In the genomic region with DNA sequence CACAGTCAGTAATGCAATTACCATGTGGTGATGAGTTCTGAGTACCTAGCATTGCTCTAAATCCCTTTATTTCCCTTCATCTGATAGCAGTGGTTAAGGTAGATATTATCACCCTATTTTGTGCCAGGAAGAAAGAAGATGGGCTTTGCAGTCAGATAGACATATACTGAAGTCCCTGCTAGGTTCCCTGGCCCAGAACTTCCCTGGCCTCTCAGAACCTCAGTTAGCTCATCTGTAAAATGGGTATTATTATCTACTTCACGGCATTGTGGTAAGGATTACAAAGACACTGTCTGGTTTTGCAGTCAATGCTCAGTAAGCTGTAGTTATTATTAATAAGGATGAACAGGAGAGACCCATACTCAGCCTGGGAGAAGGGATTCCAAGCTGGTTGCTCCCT, we compare ENCODE assay signal across 21 cellular contexts. TPM values are rescaled to one million over a fixed set of nuclear protein-coding genes. Genes with fewer than 3 reads are reported as not detected.
DNase-seq lines count a peak whose midpoint lies in the region; ATAC-seq, FAIRE-seq and TF ChIP-seq lines count a peak whose summit lies in the region.
"Had no signal": no experiment of that assay in that cellular context is flagged by ENCODE, and none has a peak within 500 bp of the region (broad histone marks: within the 10 kb centered on the region; RNA-seq: fewer than 3 reads in every experiment).

No MANE protein-coding gene starts in this region.

- intact Hi-C loops in CD14-positive monocyte (cut with micrococcal nuclease), result no loop called here
- intact Hi-C loops in K562 (cut with micrococcal nuclease), result loop anchor here (10.0 kb wide), 1 partner anchor 97 kb away; no protein-coding TSS in a partner anchor
- intact Hi-C loops in posterior vena cava (cut with DNase I), result no loop called here

- no peak for TF ChIP-seq POLR2A in K562 (conservative IDR thresholded peaks at IDR 0.05)

- in situ Hi-C loops in K562 (cut with MboI), result no loop called here

- H3K9me3 Mint-ChIP-seq in CD14-positive monocyte, result peaks cover 0 to 2% (median 0%) of the 10 kb centered on the region in 7 donors
- H3K9me3 Mint-ChIP-seq: GM23338 had no signal

- H3K36me3 Mint-ChIP-seq in CD14-positive monocyte, result peaks cover 0 to 2% of the 10 kb centered on the region in 2 donors

- H3K27me3 ChIP-seq in HUES6 (ENCODE audit: control insufficient read depth, insufficient read depth, low read length), result no peaks in the 10 kb centered on the region
- H3K27me3 ChIP-seq in K562 (ENCODE audit: control insufficient read depth in 2 of 2, insufficient read depth in 2 of 2, low read length in 2 of 2), result no peaks in the 10 kb centered on the region
- H3K27me3 ChIP-seq in osteoblast (ENCODE audit: insufficient read depth, low read length), result no peaks in the 10 kb centered on the region

- ATAC-seq in K562, result no peak

- TF ChIP-seq RAD21 in K562 (CRISPR knock-in tag; conservative IDR thresholded peaks at IDR 0.05 in 1 of 2, IDR thresholded peaks at IDR 0.05 in 1 of 2), result no peak

- H2AFZ ChIP-seq in K562 (ENCODE audit: low read depth, low read length), result no peak overlapping the region
- H2AFZ ChIP-seq in osteoblast (ENCODE audit: low read length), result no peak overlapping the region

- H3K9ac ChIP-seq in HUES6 (ENCODE audit: low read length), result no peak overlapping the region
- no peak overlapping the region for H3K9ac ChIP-seq in K562 (ENCODE audit: insufficient read depth in 1 of 2, low read depth in 2 of 2, low read length in 2 of 2)
- H3K9ac ChIP-seq: KMS-11 had no signal

- WGBS in K562 (ENCODE audit: insufficient coverage, low coverage, missing lambda C conversion rate), result 25% methylated on average over 1 of the region's 1 CpG

- H3K27ac ChIP-seq in HUES6 (ENCODE audit: low read depth, low read length), result peak overlapping the region; percentile 81; the same call in 1 of the 2 replicates
- H3K27ac ChIP-seq in K562 (ENCODE audit: extremely low read depth, low read depth, low read length), result no peak overlapping the region
- peak overlapping the region; percentile 46 for H3K27ac ChIP-seq in osteoblast (ENCODE audit: low read depth, low read length)
- H3K27ac ChIP-seq: KMS-11, SK-N-MC had no signal

- FAIRE-seq in K562 (lab: Jason Lieb, UNC), result no peak
- FAIRE-seq: G401.6, GM18507 had no signal

- CTCF ChIA-PET in K562 (lab: Yijun Ruan, JAX; ENCODE audit: low intra/inter-chr PET ratio), result interaction anchor here (0.7 kb wide), 1 partner anchor 118 kb away, joined by 5 read pairs; no protein-coding TSS in a partner anchor

- no peaks in the 10 kb centered on the region for H3K9me3 ChIP-seq in HUES6 (ENCODE audit: control insufficient read depth, insufficient read depth, low read depth, low read length)
- no peaks in the 10 kb centered on the region for H3K9me3 ChIP-seq in K562 (replicated peaks; ENCODE audit: control insufficient read depth, insufficient read depth, low read depth, low read length)
- H3K9me3 ChIP-seq in osteoblast (ENCODE audit: low read depth, low read length), result no peaks in the 10 kb centered on the region

- H4K20me1 ChIP-seq in K562 (replicated peaks; ENCODE audit: control insufficient read depth, insufficient read depth, low read length) (no peaks in the 10 kb centered on the region), osteoblast (ENCODE audit: insufficient read depth, low read length) (no peaks in the 10 kb centered on the region)

- no peak for TF ChIP-seq CTCF in CD14-positive monocyte (IDR thresholded peaks at IDR 0.05)
- no peak for TF ChIP-seq CTCF in K562 (IDR thresholded peaks at IDR 0.05 in 2 of 3, conservative IDR thresholded peaks at IDR 0.05 in 1 of 3; ENCODE audit: insufficient read depth in 2 of 3, low read depth in 1 of 3, low read length in 3 of 3)
- TF ChIP-seq CTCF in osteoblast (IDR thresholded peaks at IDR 0.05; ENCODE audit: extremely low read depth, low read depth, low read length), result no peak
- no peak for TF ChIP-seq CTCF in GM10266 (IDR thresholded peaks at IDR 0.05; ENCODE audit: control insufficient read depth, insufficient read depth, low read depth, missing control alignments)

- peaks cover 53% of the 10 kb centered on the region for H3K4me1 Mint-ChIP-seq in CD14-positive monocyte

- H3K9me1 ChIP-seq in K562 (ENCODE audit: control insufficient read depth, insufficient read depth, low read length), result no peaks in the 10 kb centered on the region

- no peak for TF ChIP-seq EP300 in K562 (IDR thresholded peaks at IDR 0.05; ENCODE audit: low read length)

- no TSS peak for BruUV-seq in K562 (replicated peaks; lab: Mats Ljungman, UMichigan)

- H3K4me1 ChIP-seq in HUES6 (ENCODE audit: control insufficient read depth, insufficient read depth, low read length), result peaks cover 19% of the 10 kb centered on the region
- H3K4me1 ChIP-seq in K562 (replicated peaks in 1 of 2; ENCODE audit: control insufficient read depth in 2 of 2, insufficient read depth in 2 of 2, low read length in 2 of 2), result peaks cover 3 to 13% of the 10 kb centered on the region in 2 experiments; a peak in 2 of 5 replicates
- peaks cover 43% of the 10 kb centered on the region for H3K4me1 ChIP-seq in osteoblast (ENCODE audit: insufficient read depth, low read length)

- POLR2A ChIA-PET in K562 (lab: Yijun Ruan, JAX), result interaction anchor here (1.2 to 1.3 kb wide), 2 partner anchors 14 to 52 kb away, joined by 3 to 4 read pairs; a partner anchor contains a TSS

- no peaks in the 10 kb centered on the region for H3K27me3 Mint-ChIP-seq in CD14-positive monocyte (ENCODE audit: low read depth in 3 of 3)

- no peak overlapping the region for H3K4me3 ChIP-seq in HUES6 (ENCODE audit: low read depth, low read length)
- no peak overlapping the region for H3K4me3 ChIP-seq in K562
- H3K4me3 ChIP-seq in osteoblast (ENCODE audit: insufficient read depth, low read length), result no peak overlapping the region
- H3K4me3 ChIP-seq: GM23338, SK-N-MC had no signal

- H3K4me2 ChIP-seq in K562 (ENCODE audit: insufficient read depth, low read length) (no peak overlapping the region), osteoblast (ENCODE audit: insufficient read depth, low read length) (no peak overlapping the region)
- H3K4me2 ChIP-seq: KMS-11 had no signal

- DNase-seq in CD14-positive monocyte (ENCODE audit: low spot score) (no peak), K562 (ENCODE audit: extremely low read depth in 1 of 4, low spot score in 3 of 4) (no peak), osteoblast (ENCODE audit: insufficient read length, low spot score, missing footprints) (no peak), posterior vena cava (ENCODE audit: low spot score) (no peak), GM10266 (ENCODE audit: extremely low spot score) (no peak), T1000 (lab: John Stamatoyannopoulos, UW) (no peak)
- DNase-seq: NCI-H1105; NCI-H1694; NCI-H2081; NCI-H2171; NCI-H345; NCI-H774; NK-92 treated with Interleukin-12 subunit alpha and Interleukin-12 subunit beta, amount 100 ng/mL, for 24 hours; Right ventricle myocardium superior had no signal

- no peak overlapping the region for H3K4me3 Mint-ChIP-seq in CD14-positive monocyte
- H3K4me3 Mint-ChIP-seq: GM23338 had no signal

- H3K79me2 ChIP-seq in K562 (ENCODE audit: control insufficient read depth, insufficient read depth, low read length) (no peaks in the 10 kb centered on the region), osteoblast (ENCODE audit: insufficient read depth, low read length) (no peaks in the 10 kb centered on the region)

- no peaks in the 10 kb centered on the region for H3K36me3 ChIP-seq in HUES6 (ENCODE audit: control insufficient read depth, insufficient read depth, low read length)
- no peaks in the 10 kb centered on the region for H3K36me3 ChIP-seq in K562 (ENCODE audit: control insufficient read depth, insufficient read depth, low read length)
- no peaks in the 10 kb centered on the region for H3K36me3 ChIP-seq in osteoblast (ENCODE audit: insufficient read depth, low read length)

- peak overlapping the region in 4 of 7 donors; percentile 20 to 73 (median 43) for H3K27ac Mint-ChIP-seq in CD14-positive monocyte

RNA-seq across cellular contexts. Expression of a gene that starts 4.6 kb away (rescaled TPM):
- polyA plus RNA-seq in CD14-positive monocyte, result not detected
- total RNA-seq in K562 (2011; cell fraction: chromatin; rRNA removed; ENCODE audit: low replicate concordance), result not detected in 2 replicates
- total RNA-seq in K562 (2011; cell fraction: nucleolus; rRNA removed), result not detected in 2 replicates
- not detected in 2 replicates for total RNA-seq in K562 (2011; cell fraction: nucleoplasm; rRNA removed)
- total RNA-seq in K562 (2014; rRNA removed), result not detected in 2 replicates
- total RNA-seq in K562 (2014; rRNA removed; fragmentation: Illumina TruSeq; extraction: Trizol), result not detected in 2 replicates
- not detected in 2 replicates for total RNA-seq in K562 (2015; rRNA removed; fragmentation: Illumina TruSeq; extraction: Trizol)
- not detected in 2 replicates for total RNA-seq in K562 (2021)
- not detected in 2 replicates for polyA plus RNA-seq in K562 (2011; rRNA removed)
- polyA plus RNA-seq in K562 (2011; cell fraction: cytosol; rRNA removed), result not detected in 2 replicates
- polyA plus RNA-seq in K562 (2011; cell fraction: nucleus; rRNA removed), result not detected in 2 replicates
- not detected in 2 replicates for polyA plus RNA-seq in K562 (2012)
- polyA plus RNA-seq in K562 (2014; fragmentation: Illumina TruSeq; extraction: Trizol), result not detected in 2 replicates
- polyA plus RNA-seq in K562 (2014; fragmentation: Nextera tagmentation; extraction: Ambion mirVana), result not detected
- polyA plus RNA-seq in K562 (2014; rRNA removed), result not detected in 2 replicates
- not detected in 2 replicates for polyA minus RNA-seq in K562 (2011; rRNA and poly(A)+ RNA removed)
- polyA minus RNA-seq in K562 (2011; cell fraction: cytosol; rRNA and poly(A)+ RNA removed), result not detected in 2 replicates
- polyA minus RNA-seq in K562 (2011; cell fraction: nucleus; rRNA and poly(A)+ RNA removed), result not detected in 2 replicates
- not detected in 2 replicates for total RNA-seq in osteoblast
- total RNA-seq in posterior vena cava, result not detected
- total RNA-seq: Daoy, GM23338, Right ventricle myocardium superior had no signal
- polyA plus RNA-seq: GM23338 had no signal

RNA-seq across cellular contexts. Expression of a gene that starts 51.9 kb away (rescaled TPM):
- polyA plus RNA-seq in CD14-positive monocyte (10 to 100 TPM in 1 of 2 donors, 1 to 10 TPM in 1; 8.7 to 13.7 TPM), K562 (2011; rRNA removed) (10.0 and 14.1 TPM in 2 replicates), K562 (2014; fragmentation: Illumina TruSeq; extraction: Trizol) (24.2 and 26.7 TPM in 2 replicates), K562 (2014; fragmentation: Nextera tagmentation; extraction: Ambion mirVana) (1 to 10 TPM; 4.9 to 6.1 TPM), K562 (2014; rRNA removed) (14.6 and 15.3 TPM in 2 replicates)
- 21.2 and 65.7 TPM in 2 replicates for total RNA-seq in K562 (2011; cell fraction: chromatin; rRNA removed; ENCODE audit: low replicate concordance)
- total RNA-seq in K562 (2011; cell fraction: nucleolus; rRNA removed), result 15.5 and 20.2 TPM in 2 replicates
- 37.1 and 71.8 TPM in 2 replicates for total RNA-seq in K562 (2011; cell fraction: nucleoplasm; rRNA removed)
- total RNA-seq in K562 (2014; rRNA removed) (18.5 and 22.7 TPM in 2 replicates), K562 (2014; rRNA removed; fragmentation: Illumina TruSeq; extraction: Trizol) (38.4 and 41.3 TPM in 2 replicates), K562 (2015; rRNA removed; fragmentation: Illumina TruSeq; extraction: Trizol) (35.9 and 40.7 TPM in 2 replicates), K562 (2021) (37.8 and 38.2 TPM in 2 replicates), osteoblast (51.6 and 56.8 TPM in 2 replicates), posterior vena cava (10 to 100 TPM; 39.6 to 46.9 TPM)
- polyA plus RNA-seq in K562 (2011; cell fraction: cytosol; rRNA removed), result 6.2 and 32.3 TPM in 2 replicates
- polyA plus RNA-seq in K562 (2011; cell fraction: nucleus; rRNA removed), result 19.3 and 40.9 TPM in 2 replicates
- polyA plus RNA-seq in K562 (2012), result 16.7 and 20.6 TPM in 2 replicates
- polyA minus RNA-seq in K562 (2011; rRNA and poly(A)+ RNA removed), result 16.1 and 19.8 TPM in 2 replicates
- 27.9 and 30.0 TPM in 2 replicates for polyA minus RNA-seq in K562 (2011; cell fraction: cytosol; rRNA and poly(A)+ RNA removed)
- polyA minus RNA-seq in K562 (2011; cell fraction: nucleus; rRNA and poly(A)+ RNA removed), result 11.7 and 17.8 TPM in 2 replicates
